ENCODE assay signal across 9 cellular contexts in the genomic region with DNA sequence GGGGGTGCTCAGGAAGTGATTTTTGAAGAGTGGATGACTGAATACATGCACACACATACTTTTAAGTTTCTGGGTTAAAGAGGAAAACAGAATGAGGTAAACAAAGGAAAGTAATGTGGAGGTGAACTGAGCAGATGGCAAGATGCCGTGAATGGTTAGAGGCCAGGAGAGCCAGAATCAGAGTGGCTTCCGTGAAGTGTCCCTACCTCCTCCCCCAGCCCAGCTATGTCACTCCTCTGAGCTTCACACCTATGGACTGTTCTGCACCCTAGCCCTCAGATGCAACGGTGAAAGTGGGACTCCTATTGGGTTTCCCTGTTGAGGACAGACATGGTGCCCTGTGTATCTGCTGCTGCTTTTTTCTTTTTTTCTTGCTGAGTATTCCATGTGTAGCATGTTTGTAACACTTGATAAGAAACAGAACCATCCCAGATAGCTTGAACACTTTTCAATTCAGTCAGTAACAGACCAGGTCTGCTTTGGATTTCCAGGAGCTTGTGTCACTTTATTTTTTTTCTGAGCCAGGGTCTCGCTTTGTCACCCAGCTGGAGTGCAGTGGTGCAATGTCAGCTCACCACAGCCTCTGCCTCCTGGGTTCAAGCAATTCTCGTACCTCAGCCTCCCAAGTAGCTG. TPM values are rescaled to one million over a fixed set of nuclear protein-coding genes. Genes with fewer than 3 reads are reported as not detected.
DNase-seq lines count a peak whose midpoint lies in the region; ATAC-seq lines count a peak whose summit lies in the region.
"Had no signal": no experiment of that assay in that cellular context is flagged by ENCODE, and none has a peak within 500 bp of the region (broad histone marks: within the 10 kb centered on the region; RNA-seq: fewer than 3 reads in every experiment).

No MANE protein-coding gene starts in this region.

- peak; percentile 6 for ATAC-seq in HG02938 (IDR thresholded peaks at IDR 0.05; ENCODE audit: unreplicated experiment)
- peak; percentile 27 for ATAC-seq in activated T-helper 17 cell treated with anti-CD3 and anti-CD28 coated beads, Interleukin-2, amount 50 U/mL, for 72 hours (replicated peaks)
- ATAC-seq in stimulated activated effector memory CD8-positive, alpha-beta T cell treated with anti-CD3 and anti-CD28 coated beads, Interleukin-12 subunit alpha, Interleukin-12 subunit beta, amount 100 ng/mL, for 72 hours: no peak
- no peak for ATAC-seq in HG02884 (IDR thresholded peaks at IDR 0.05; ENCODE audit: unreplicated experiment)
- ATAC-seq: body of pancreas had no signal

- H3K27ac Mint-ChIP-seq in T-helper 1 cell treated with Interleukin-12 subunit alpha and Interleukin-12 subunit beta and Interleukin-4 antibody, amounts not matched to agents 30 μg/mL and 1 μg/mL, for 36 hours: peak overlapping the region; percentile 89
- H3K27ac Mint-ChIP-seq in activated T-helper 17 cell treated with anti-CD3 and anti-CD28 coated beads, Interleukin-2, amount 50 U/mL, for 72 hours: peak overlapping the region; percentile 88
- peak overlapping the region; percentile 87 for H3K27ac Mint-ChIP-seq in stimulated activated effector memory CD8-positive, alpha-beta T cell treated with anti-CD3 and anti-CD28 coated beads, Interleukin-12 subunit alpha, Interleukin-12 subunit beta, amount 100 ng/mL, for 72 hours

- peaks cover 35% of the 10 kb centered on the region for H3K36me3 Mint-ChIP-seq in T-helper 1 cell treated with Interleukin-12 subunit alpha and Interleukin-12 subunit beta and Interleukin-4 antibody, amounts not matched to agents 30 μg/mL and 1 μg/mL, for 36 hours (ENCODE audit: low read depth)
- peaks cover 85% of the 10 kb centered on the region for H3K36me3 Mint-ChIP-seq in activated T-helper 17 cell treated with anti-CD3 and anti-CD28 coated beads, Interleukin-2, amount 50 U/mL, for 72 hours (ENCODE audit: low read depth)
- peaks cover 71% of the 10 kb centered on the region for H3K36me3 Mint-ChIP-seq in stimulated activated effector memory CD8-positive, alpha-beta T cell treated with anti-CD3 and anti-CD28 coated beads, Interleukin-12 subunit alpha, Interleukin-12 subunit beta, amount 100 ng/mL, for 72 hours

- H3K9me3 Mint-ChIP-seq in T-helper 1 cell treated with Interleukin-12 subunit alpha and Interleukin-12 subunit beta and Interleukin-4 antibody, amounts not matched to agents 30 μg/mL and 1 μg/mL, for 36 hours: no peaks in the 10 kb centered on the region
- H3K9me3 Mint-ChIP-seq in activated T-helper 17 cell treated with anti-CD3 and anti-CD28 coated beads, Interleukin-2, amount 50 U/mL, for 72 hours: no peaks in the 10 kb centered on the region
- H3K9me3 Mint-ChIP-seq in stimulated activated effector memory CD8-positive, alpha-beta T cell treated with anti-CD3 and anti-CD28 coated beads, Interleukin-12 subunit alpha, Interleukin-12 subunit beta, amount 100 ng/mL, for 72 hours: no peaks in the 10 kb centered on the region

- H3K27me3 Mint-ChIP-seq in T-helper 1 cell treated with Interleukin-12 subunit alpha and Interleukin-12 subunit beta and Interleukin-4 antibody, amounts not matched to agents 30 μg/mL and 1 μg/mL, for 36 hours (ENCODE audit: low read depth): no peaks in the 10 kb centered on the region
- no peaks in the 10 kb centered on the region for H3K27me3 Mint-ChIP-seq in activated T-helper 17 cell treated with anti-CD3 and anti-CD28 coated beads, Interleukin-2, amount 50 U/mL, for 72 hours

- peak overlapping the region; percentile 29 for H3K4me3 Mint-ChIP-seq in T-helper 1 cell treated with Interleukin-12 subunit alpha and Interleukin-12 subunit beta and Interleukin-4 antibody, amounts not matched to agents 30 μg/mL and 1 μg/mL, for 36 hours
- H3K4me3 Mint-ChIP-seq in activated T-helper 17 cell treated with anti-CD3 and anti-CD28 coated beads, Interleukin-2, amount 50 U/mL, for 72 hours: peak overlapping the region; percentile 77
- H3K4me3 Mint-ChIP-seq in stimulated activated effector memory CD8-positive, alpha-beta T cell treated with anti-CD3 and anti-CD28 coated beads, Interleukin-12 subunit alpha, Interleukin-12 subunit beta, amount 100 ng/mL, for 72 hours: peak overlapping the region; percentile 54

- no peak for DNase-seq in T-helper 1 cell
- no peak for DNase-seq in stimulated activated effector memory CD8-positive, alpha-beta T cell treated with anti-CD3 and anti-CD28 coated beads, Interleukin-12 subunit alpha, Interleukin-12 subunit beta, amount 100 ng/mL, for 72 hours (ENCODE audit: low spot score in 2 of 2)
- no peak for DNase-seq in NCI-H1436 treated with DMSO at 0.1 percent for 48 hours (lab: John Stamatoyannopoulos, UW)
- DNase-seq in cortex of kidney (lab: John Stamatoyannopoulos, UW): no peak
- DNase-seq: body of pancreas had no signal

- H3K4me1 Mint-ChIP-seq in T-helper 1 cell treated with Interleukin-12 subunit alpha and Interleukin-12 subunit beta and Interleukin-4 antibody, amounts not matched to agents 30 μg/mL and 1 μg/mL, for 36 hours (ENCODE audit: low read depth): peaks cover 64% of the 10 kb centered on the region
- H3K4me1 Mint-ChIP-seq in activated T-helper 17 cell treated with anti-CD3 and anti-CD28 coated beads, Interleukin-2, amount 50 U/mL, for 72 hours: peaks cover 49% of the 10 kb centered on the region
- H3K4me1 Mint-ChIP-seq in stimulated activated effector memory CD8-positive, alpha-beta T cell treated with anti-CD3 and anti-CD28 coated beads, Interleukin-12 subunit alpha, Interleukin-12 subunit beta, amount 100 ng/mL, for 72 hours: peaks cover 78% of the 10 kb centered on the region

RNA-seq across cellular contexts. Expression of gene BBC3, which starts 43.9 kb away (rescaled TPM):
- total RNA-seq in activated T-helper 17 cell treated with anti-CD3 and anti-CD28 coated beads, Interleukin-2, amount 50 U/mL, for 72 hours: 10 to 100 TPM; 18.7 to 41.9 TPM

RNA-seq across cellular contexts. Expression of gene SAE1, which starts 56.5 kb away (rescaled TPM):
- 100 to 1,000 TPM; 151 to 184 TPM for total RNA-seq in activated T-helper 17 cell treated with anti-CD3 and anti-CD28 coated beads, Interleukin-2, amount 50 U/mL, for 72 hours

Comparison
In these comparisons a context has a peak if more than half of its experiments do, and no peak if none do; other contexts are left out.
1. ATAC-seq: peak in HG02938 (single experiment) and activated T-helper 17 cell treated with anti-CD3 and anti-CD28 coated beads, Interleukin-2, amount 50 U/mL, for 72 hours (single experiment); none in stimulated activated effector memory CD8-positive, alpha-beta T cell treated with anti-CD3 and anti-CD28 coated beads, Interleukin-12 subunit alpha, Interleukin-12 subunit beta, amount 100 ng/mL, for 72 hours (single experiment) and HG02884 (single experiment).
2. Peak in every context shown above with its lines, with median percentiles within 50 percentile points of each other: H3K27ac Mint-ChIP-seq and H3K4me3 Mint-ChIP-seq.